In the genomic region with DNA sequence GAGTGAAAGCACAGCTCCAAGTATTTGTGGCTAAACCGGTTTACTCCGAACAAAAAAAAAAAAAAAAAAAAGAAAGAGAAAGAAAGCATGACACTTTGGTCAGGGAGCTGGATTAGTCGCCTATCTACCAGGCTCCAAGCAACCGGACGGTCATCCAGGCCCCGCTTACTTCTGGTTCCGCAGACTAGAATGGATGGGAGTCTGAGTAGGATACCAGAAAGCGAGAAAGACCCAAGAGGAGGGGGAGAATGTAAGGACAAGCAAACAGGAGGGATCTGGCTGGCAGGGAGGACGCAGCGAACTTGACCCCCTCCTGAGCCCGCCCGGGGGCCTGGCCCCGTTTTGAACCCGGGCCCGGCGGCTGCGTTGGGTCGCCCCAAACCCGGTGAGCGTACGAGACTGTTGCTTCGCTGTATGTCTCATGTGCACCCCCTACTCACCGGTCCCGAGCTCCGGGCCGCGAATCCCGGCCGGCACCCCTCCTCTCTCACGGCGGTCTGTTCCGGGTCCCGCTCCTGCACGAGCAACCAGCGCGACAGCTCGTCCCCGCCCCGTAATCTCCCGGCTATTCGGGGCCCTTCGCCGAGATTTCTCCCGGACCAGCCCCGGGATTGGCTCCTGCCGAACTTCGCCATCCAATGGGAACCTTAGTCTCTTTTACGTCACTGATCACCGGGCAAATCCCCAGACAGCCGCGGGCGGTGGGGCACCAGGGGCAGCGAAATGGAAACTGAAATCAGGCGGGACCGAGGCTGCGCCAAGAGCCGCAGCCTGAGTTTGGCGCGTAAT, we compare ENCODE assay signal across 1 cellular context.
A peak's percentile ranks its signal among the peaks of the same experiment; 100 is the strongest.
TF ChIP-seq lines count a peak whose summit lies in the region.

TRIM26 (minus strand) TSS at position 542 of the 789 bp plus-strand sequence. CDS start 14,303 bp downstream, outside the sequence.

TF ChIP-seq in HepG2, 621 proteins besides CTCF, POLR2A, EP300 and RAD21 (continued from another document and continues in another):
- TF ChIP-seq, protein P1, sequence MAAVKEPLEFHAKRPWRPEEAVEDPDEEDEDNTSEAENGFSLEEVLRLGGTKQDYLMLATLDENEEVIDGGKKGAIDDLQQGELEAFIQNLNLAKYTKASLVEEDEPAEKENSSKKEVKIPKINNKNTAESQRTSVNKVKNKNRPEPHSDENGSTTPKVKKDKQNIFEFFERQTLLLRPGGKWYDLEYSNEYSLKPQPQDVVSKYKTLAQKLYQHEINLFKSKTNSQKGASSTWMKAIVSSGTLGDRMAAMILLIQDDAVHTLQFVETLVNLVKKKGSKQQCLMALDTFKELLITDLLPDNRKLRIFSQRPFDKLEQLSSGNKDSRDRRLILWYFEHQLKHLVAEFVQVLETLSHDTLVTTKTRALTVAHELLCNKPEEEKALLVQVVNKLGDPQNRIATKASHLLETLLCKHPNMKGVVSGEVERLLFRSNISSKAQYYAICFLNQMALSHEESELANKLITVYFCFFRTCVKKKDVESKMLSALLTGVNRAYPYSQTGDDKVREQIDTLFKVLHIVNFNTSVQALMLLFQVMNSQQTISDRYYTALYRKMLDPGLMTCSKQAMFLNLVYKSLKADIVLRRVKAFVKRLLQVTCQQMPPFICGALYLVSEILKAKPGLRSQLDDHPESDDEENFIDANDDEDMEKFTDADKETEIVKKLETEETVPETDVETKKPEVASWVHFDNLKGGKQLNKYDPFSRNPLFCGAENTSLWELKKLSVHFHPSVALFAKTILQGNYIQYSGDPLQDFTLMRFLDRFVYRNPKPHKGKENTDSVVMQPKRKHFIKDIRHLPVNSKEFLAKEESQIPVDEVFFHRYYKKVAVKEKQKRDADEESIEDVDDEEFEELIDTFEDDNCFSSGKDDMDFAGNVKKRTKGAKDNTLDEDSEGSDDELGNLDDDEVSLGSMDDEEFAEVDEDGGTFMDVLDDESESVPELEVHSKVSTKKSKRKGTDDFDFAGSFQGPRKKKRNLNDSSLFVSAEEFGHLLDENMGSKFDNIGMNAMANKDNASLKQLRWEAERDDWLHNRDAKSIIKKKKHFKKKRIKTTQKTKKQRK (IDR thresholded peaks at IDR 0.05; ENCODE audit: low read length): no peak
- TF ChIP-seq CREBL2 (CRISPR knock-in tag; IDR thresholded peaks at IDR 0.05; ENCODE audit: borderline replicate concordance) (no peak), THYN1 (CRISPR knock-in tag; IDR thresholded peaks at IDR 0.05; ENCODE audit: borderline replicate concordance, low read depth) (no peak), HNRNPH1 (optimal IDR thresholded peaks at IDR 0.05; ENCODE audit: low read depth, low read length) (no peak), ZNF354B (CRISPR knock-in tag; IDR thresholded peaks at IDR 0.05) (no peak), ZNF501 (CRISPR knock-in tag; IDR thresholded peaks at IDR 0.05) (peak; percentile 74), HBP1 (CRISPR knock-in tag; IDR thresholded peaks at IDR 0.05; ENCODE audit: low read depth) (no peak), NBN (conservative IDR thresholded peaks at IDR 0.05) (no peak), ZIK1 (CRISPR knock-in tag; IDR thresholded peaks at IDR 0.05; ENCODE audit: borderline replicate concordance, low read depth) (peak; percentile 80; the same call in 1 of the 2 replicates), KDM2A (CRISPR knock-in tag; IDR thresholded peaks at IDR 0.05; ENCODE audit: borderline replicate concordance, low read depth) (peak; percentile 79), ZNF12 (CRISPR knock-in tag; IDR thresholded peaks at IDR 0.05) (no peak), SNAPC2 (CRISPR knock-in tag; IDR thresholded peaks at IDR 0.05) (peak; percentile 91), ZSCAN30 (CRISPR knock-in tag; IDR thresholded peaks at IDR 0.05) (no peak), GFI1 (CRISPR knock-in tag; IDR thresholded peaks at IDR 0.05; ENCODE audit: borderline replicate concordance) (peak; percentile 99), FOXA1 (IDR thresholded peaks at IDR 0.05) (no peak), FOXA1 (CRISPR knock-in tag; IDR thresholded peaks at IDR 0.05) (no peak), ZNF652 (CRISPR knock-in tag; IDR thresholded peaks at IDR 0.05; ENCODE audit: borderline replicate concordance, low read depth) (no peak), KLF9 (CRISPR knock-in tag; IDR thresholded peaks at IDR 0.05; ENCODE audit: low read depth) (no peak), NR2F1 (CRISPR knock-in tag; IDR thresholded peaks at IDR 0.05) (no peak), ZNF260 (CRISPR knock-in tag; IDR thresholded peaks at IDR 0.05; ENCODE audit: borderline replicate concordance, low read depth) (no peak)
- TF ChIP-seq, protein P2, sequence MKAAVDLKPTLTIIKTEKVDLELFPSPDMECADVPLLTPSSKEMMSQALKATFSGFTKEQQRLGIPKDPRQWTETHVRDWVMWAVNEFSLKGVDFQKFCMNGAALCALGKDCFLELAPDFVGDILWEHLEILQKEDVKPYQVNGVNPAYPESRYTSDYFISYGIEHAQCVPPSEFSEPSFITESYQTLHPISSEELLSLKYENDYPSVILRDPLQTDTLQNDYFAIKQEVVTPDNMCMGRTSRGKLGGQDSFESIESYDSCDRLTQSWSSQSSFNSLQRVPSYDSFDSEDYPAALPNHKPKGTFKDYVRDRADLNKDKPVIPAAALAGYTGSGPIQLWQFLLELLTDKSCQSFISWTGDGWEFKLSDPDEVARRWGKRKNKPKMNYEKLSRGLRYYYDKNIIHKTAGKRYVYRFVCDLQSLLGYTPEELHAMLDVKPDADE (CRISPR knock-in tag; IDR thresholded peaks at IDR 0.05): peak; percentile 35; the same call in 1 of the 2 replicates
- TF ChIP-seq, protein P3, sequence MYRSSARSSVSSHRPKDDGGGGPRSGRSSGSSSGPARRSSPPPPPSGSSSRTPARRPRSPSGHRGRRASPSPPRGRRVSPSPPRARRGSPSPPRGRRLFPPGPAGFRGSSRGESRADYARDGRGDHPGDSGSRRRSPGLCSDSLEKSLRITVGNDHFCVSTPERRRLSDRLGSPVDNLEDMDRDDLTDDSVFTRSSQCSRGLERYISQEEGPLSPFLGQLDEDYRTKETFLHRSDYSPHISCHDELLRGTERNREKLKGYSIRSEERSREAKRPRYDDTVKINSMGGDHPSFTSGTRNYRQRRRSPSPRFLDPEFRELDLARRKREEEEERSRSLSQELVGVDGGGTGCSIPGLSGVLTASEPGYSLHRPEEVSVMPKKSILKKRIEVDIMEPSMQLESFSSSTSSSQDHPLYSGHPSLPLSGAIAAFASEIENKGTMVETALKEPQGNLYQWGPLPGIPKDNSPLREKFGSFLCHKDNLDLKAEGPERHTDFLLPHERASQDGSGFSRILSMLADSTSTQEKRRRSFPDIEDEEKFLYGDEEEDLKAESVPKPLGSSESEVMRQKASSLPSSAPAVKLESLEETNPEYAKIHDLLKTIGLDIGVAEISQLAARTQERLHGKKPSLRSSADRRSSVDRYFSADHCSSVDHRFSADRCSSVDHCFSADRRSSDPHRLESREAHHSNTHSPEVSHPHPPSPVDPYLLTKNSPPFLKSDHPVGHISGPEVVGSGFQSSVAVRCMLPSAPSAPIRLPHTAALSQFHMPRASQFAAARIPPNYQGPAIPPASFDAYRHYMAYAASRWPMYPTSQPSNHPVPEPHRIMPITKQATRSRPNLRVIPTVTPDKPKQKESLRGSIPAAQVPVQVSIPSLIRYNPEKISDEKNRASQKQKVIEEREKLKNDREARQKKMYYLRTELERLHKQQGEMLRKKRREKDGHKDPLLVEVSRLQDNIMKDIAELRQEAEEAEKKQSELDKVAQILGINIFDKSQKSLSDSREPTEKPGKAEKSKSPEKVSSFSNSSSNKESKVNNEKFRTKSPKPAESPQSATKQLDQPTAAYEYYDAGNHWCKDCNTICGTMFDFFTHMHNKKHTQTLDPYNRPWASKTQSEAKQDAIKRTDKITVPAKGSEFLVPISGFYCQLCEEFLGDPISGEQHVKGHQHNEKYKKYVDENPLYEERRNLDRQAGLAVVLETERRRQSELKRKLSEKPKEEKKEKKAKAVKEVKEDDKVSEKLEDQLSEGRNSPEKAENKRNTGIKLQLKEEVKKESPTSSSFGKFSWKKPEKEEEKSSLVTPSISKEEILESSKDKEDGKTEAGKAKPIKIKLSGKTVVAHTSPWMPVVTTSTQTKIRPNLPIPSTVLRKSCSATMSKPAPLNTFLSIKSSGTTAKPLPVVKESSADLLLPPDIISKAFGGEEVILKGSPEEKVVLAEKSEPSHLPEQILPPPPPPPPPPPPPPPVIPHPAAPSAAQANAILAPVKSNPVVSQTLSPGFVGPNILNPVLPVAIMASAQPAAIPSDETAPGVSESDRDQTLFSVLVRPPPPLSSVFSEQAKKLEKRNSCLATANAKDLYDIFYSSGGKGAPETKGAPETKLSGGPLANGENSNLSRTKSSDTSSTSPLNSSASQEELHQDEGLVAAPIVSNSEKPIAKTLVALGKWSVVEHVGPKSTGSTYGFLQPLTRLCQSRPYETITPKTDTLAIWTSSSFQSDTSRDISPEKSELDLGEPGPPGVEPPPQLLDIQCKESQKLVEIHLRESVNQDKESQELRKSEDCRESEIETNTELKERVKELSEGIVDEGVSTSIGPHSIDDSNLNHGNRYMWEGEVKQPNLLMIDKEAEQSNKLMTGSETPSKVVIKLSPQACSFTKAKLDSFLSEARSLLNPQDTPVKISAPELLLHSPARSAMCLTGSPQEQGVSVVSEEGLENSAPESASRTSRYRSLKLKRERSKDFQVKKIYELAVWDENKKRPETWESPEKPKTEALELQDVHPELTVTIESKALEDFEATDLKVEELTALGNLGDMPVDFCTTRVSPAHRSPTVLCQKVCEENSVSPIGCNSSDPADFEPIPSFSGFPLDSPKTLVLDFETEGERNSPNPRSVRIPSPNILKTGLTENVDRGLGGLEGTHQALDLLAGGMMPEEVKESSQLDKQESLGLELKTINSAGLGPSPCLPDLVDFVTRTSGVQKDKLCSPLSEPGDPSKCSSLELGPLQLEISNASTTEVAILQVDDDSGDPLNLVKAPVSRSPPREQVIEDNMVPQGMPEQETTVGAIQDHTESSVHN (CRISPR knock-in tag; IDR thresholded peaks at IDR 0.05): no peak
- TF ChIP-seq, protein P4, sequence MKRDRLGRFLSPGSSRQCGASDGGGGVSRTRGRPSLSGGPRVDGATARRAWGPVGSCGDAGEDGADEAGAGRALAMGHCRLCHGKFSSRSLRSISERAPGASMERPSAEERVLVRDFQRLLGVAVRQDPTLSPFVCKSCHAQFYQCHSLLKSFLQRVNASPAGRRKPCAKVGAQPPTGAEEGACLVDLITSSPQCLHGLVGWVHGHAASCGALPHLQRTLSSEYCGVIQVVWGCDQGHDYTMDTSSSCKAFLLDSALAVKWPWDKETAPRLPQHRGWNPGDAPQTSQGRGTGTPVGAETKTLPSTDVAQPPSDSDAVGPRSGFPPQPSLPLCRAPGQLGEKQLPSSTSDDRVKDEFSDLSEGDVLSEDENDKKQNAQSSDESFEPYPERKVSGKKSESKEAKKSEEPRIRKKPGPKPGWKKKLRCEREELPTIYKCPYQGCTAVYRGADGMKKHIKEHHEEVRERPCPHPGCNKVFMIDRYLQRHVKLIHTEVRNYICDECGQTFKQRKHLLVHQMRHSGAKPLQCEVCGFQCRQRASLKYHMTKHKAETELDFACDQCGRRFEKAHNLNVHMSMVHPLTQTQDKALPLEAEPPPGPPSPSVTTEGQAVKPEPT (CRISPR knock-in tag; IDR thresholded peaks at IDR 0.05; ENCODE audit: low read depth): peak; percentile 73; the same call in 1 of the 2 replicates
- TF ChIP-seq, protein P5, sequence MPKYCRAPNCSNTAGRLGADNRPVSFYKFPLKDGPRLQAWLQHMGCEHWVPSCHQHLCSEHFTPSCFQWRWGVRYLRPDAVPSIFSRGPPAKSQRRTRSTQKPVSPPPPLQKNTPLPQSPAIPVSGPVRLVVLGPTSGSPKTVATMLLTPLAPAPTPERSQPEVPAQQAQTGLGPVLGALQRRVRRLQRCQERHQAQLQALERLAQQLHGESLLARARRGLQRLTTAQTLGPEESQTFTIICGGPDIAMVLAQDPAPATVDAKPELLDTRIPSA (CRISPR knock-in tag; IDR thresholded peaks at IDR 0.05; ENCODE audit: borderline replicate concordance): 0 out of 2 replicates have a peak, but pooled peaks have one; percentile 89
